In genomic region chr2:96866986-96867755, GRCh38 we compare ENCODE assay signal across 8 cellular contexts. TPM values are rescaled to one million over a fixed set of nuclear protein-coding genes. Genes with fewer than 3 reads are reported as not detected.
A peak's percentile ranks its signal among the peaks of the same experiment; 100 is the strongest.
DNase-seq lines count a peak whose midpoint lies in the region; ATAC-seq and TF ChIP-seq lines count a peak whose summit lies in the region.

No MANE protein-coding gene starts in this region.

- H3K36me3 Mint-ChIP-seq in HFFc6 (ENCODE audit: low read depth) = 0 out of 2 replicates have a peak, but pooled peaks cover 5% of the 10 kb centered on the region

- H3K36me3 ChIP-seq in A673 (ENCODE audit: insufficient read depth, low read length, poor library complexity, severe bottlenecking) = peaks cover 45% of the 10 kb centered on the region

- H3K27me3 Mint-ChIP-seq in HFFc6 (ENCODE audit: insufficient read depth) = peaks cover 8% of the 10 kb centered on the region; the same call in 1 of the 2 replicates

- intact Hi-C loops in A673 (cut with micrococcal nuclease; ENCODE audit: unreplicated experiment) = no loop called here

- no peaks in the 10 kb centered on the region for H3K9me3 ChIP-seq in A673 (ENCODE audit: low read depth, low read length, poor library complexity, severe bottlenecking)

- no TSS peak for BruUV-seq in A673 (replicated peaks; lab: Mats Ljungman, UMichigan)

- H3K9me3 Mint-ChIP-seq in HFFc6 = no peaks in the 10 kb centered on the region

- POLR2A ChIA-PET in A673 (lab: Charles Lee; ENCODE audit: low non-redundant PET) = interaction anchor here (0.7 kb wide), 1 partner anchor 9 kb away, joined by 3 read pairs; the partner anchor contains the start of gene ANKRD39

- peak overlapping the region; percentile 97 for H3K4me3 ChIP-seq in A673 (ENCODE audit: low read depth, low read length, poor library complexity, severe bottlenecking)

- DNase-seq in A673 (ENCODE audit: low spot score) = no peak
- no peak for DNase-seq in HFFc6
- peak in 4 of 61 donors; percentile 29 to 56 (median 48) for DNase-seq in caudate nucleus (lab: John Stamatoyannopoulos, UW)
- DNase-seq in myocyte (ENCODE audit: low read depth) = peak; percentile 44
- no peak for DNase-seq in NCI-H2196 (lab: John Stamatoyannopoulos, UW; ENCODE audit: unreplicated experiment)
- no peak for DNase-seq in foreskin melanocyte
- no peak for DNase-seq in activated effector memory CD4-positive, alpha-beta T cell treated with anti-CD3 and anti-CD28 coated beads, Interleukin-2, amount 50 U/mL, for 16 hours

- H3K27ac ChIP-seq in A673 (ENCODE audit: low read depth, low read length, poor library complexity, severe bottlenecking) (peak overlapping the region; percentile 99), caudate nucleus (ENCODE audit: low read depth, low read length) (peak overlapping the region; percentile 94)

- H3K27ac Mint-ChIP-seq in HFFc6 = peak overlapping the region; percentile 66

- TF ChIP-seq CTCF in A673 (conservative IDR thresholded peaks at IDR 0.05; ENCODE audit: low read depth, low read length) (no peak), HFFc6 (IDR thresholded peaks at IDR 0.05) (no peak)

- CTCF ChIA-PET in A673 (lab: Charles Lee) = no interaction called here

- H3K4me1 Mint-ChIP-seq in HFFc6 (ENCODE audit: low read depth) = peaks cover 21% of the 10 kb centered on the region

- ATAC-seq in HG03139 (IDR thresholded peaks at IDR 0.05; ENCODE audit: unreplicated experiment) = no peak

- H3K4me3 Mint-ChIP-seq in HFFc6 = peak overlapping the region; percentile 87

- H3K4me1 ChIP-seq in A673 (ENCODE audit: insufficient read depth, low read length, poor library complexity, severe bottlenecking) = peaks cover 19% of the 10 kb centered on the region

- H3K27me3 ChIP-seq in A673 (replicated peaks; ENCODE audit: insufficient read depth, low read depth, low read length, poor library complexity) = no peaks in the 10 kb centered on the region

RNA-seq across cellular contexts. Expression of gene SEMA4C, which starts 2.7 kb away (rescaled TPM):
- total RNA-seq in A673 (2021) (33.3 and 36.1 TPM in 2 replicates), myocyte (74.5 and 88.9 TPM in 2 replicates)
- total RNA-seq in HFFc6 (2021; fragmentation: NEBNext Ultra II Directional; extraction: Animal tissue kit (Norgen Biotek cat#: 25700)) = 10 to 100 TPM; 11.6 to 13.7 (median 12.7) TPM
- 31.1 TPM for polyA plus RNA-seq in myocyte (2012)

RNA-seq across cellular contexts. Expression of gene ANKRD39, which starts 9.4 kb away (rescaled TPM):
- total RNA-seq in A673 (2021) = 21.0 and 25.3 TPM in 2 replicates
- 10 to 100 TPM; 14.7 to 16.3 (median 15.3) TPM for total RNA-seq in HFFc6 (2021; fragmentation: NEBNext Ultra II Directional; extraction: Animal tissue kit (Norgen Biotek cat#: 25700))
- 10.5 and 15.6 TPM in 2 replicates for total RNA-seq in myocyte
- 14.9 TPM for polyA plus RNA-seq in myocyte (2012)

RNA-seq across cellular contexts. Expression of gene ANKRD23, which starts 23.4 kb away (rescaled TPM):
- total RNA-seq in A673 (2021) (6.2 and 8.6 TPM in 2 replicates), myocyte (3.4 and 4.3 TPM in 2 replicates)
- 1 to 10 TPM in 4 of 6 experiments, under 1 TPM in 2; 0.71 to 1.8 (median 1.3) TPM for total RNA-seq in HFFc6 (2021; fragmentation: NEBNext Ultra II Directional; extraction: Animal tissue kit (Norgen Biotek cat#: 25700))
- 2.6 TPM for polyA plus RNA-seq in myocyte (2012)

RNA-seq across cellular contexts. Expression of gene CNNM3, which starts 51.1 kb away (rescaled TPM):
- 20.3 and 20.9 TPM in 2 replicates for total RNA-seq in A673 (2021)
- total RNA-seq in HFFc6 (2021; fragmentation: NEBNext Ultra II Directional; extraction: Animal tissue kit (Norgen Biotek cat#: 25700)) = 1 to 10 TPM; 6.3 to 10.0 (median 8.5) TPM
- 5.5 and 8.7 TPM in 2 replicates for total RNA-seq in myocyte
- 15.1 TPM for polyA plus RNA-seq in myocyte (2012)
